In the genomic region with DNA sequence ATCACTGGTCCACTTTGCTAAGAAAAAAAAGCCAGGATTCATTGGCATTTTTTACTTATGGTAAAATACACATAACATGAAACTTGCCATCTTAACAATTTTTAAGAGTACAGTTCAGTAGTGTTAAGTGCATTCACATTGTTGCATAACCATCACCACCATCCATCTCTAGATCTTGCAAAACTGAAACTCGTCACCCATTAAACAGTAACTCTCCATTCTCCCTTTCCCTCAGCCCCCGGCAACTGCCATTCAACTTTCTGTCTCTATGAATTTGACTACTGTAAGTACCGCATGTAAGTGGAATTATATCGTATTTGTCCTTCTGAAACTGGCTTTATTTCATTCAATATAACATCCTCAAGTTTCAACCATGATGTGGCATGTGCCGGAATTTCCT, we compare ENCODE assay signal across 1 cellular context.
TF ChIP-seq lines count a peak whose summit lies in the region.

No MANE protein-coding gene starts in this region.

TF ChIP-seq in WTC11, 78 proteins besides CTCF, POLR2A, EP300 and RAD21 (continued from another document):
- TF ChIP-seq, protein P1, sequence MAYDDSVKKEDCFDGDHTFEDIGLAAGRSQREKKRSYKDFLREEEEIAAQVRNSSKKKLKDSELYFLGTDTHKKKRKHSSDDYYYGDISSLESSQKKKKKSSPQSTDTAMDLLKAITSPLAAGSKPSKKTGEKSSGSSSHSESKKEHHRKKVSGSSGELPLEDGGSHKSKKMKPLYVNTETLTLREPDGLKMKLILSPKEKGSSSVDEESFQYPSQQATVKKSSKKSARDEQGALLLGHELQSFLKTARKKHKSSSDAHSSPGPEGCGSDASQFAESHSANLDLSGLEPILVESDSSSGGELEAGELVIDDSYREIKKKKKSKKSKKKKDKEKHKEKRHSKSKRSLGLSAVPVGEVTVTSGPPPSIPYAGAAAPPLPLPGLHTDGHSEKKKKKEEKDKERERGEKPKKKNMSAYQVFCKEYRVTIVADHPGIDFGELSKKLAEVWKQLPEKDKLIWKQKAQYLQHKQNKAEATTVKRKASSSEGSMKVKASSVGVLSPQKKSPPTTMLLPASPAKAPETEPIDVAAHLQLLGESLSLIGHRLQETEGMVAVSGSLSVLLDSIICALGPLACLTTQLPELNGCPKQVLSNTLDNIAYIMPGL (CRISPR knock-in tag; IDR thresholded peaks at IDR 0.05) = no peak
- TF ChIP-seq, protein P2, sequence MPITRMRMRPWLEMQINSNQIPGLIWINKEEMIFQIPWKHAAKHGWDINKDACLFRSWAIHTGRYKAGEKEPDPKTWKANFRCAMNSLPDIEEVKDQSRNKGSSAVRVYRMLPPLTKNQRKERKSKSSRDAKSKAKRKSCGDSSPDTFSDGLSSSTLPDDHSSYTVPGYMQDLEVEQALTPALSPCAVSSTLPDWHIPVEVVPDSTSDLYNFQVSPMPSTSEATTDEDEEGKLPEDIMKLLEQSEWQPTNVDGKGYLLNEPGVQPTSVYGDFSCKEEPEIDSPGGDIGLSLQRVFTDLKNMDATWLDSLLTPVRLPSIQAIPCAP (CRISPR knock-in tag; IDR thresholded peaks at IDR 0.05) = no peak
- TF ChIP-seq ZNF396 (CRISPR knock-in tag; IDR thresholded peaks at IDR 0.05; ENCODE audit: borderline replicate concordance) (no peak), PRRX2 (CRISPR knock-in tag; IDR thresholded peaks at IDR 0.05) (no peak), RORB (CRISPR knock-in tag; IDR thresholded peaks at IDR 0.05) (no peak), ZNF423 (CRISPR knock-in tag; IDR thresholded peaks at IDR 0.05) (no peak), NR3C1 (CRISPR knock-in tag; conservative IDR thresholded peaks at IDR 0.05; ENCODE audit: low read depth) (no peak)
- TF ChIP-seq, protein P3, sequence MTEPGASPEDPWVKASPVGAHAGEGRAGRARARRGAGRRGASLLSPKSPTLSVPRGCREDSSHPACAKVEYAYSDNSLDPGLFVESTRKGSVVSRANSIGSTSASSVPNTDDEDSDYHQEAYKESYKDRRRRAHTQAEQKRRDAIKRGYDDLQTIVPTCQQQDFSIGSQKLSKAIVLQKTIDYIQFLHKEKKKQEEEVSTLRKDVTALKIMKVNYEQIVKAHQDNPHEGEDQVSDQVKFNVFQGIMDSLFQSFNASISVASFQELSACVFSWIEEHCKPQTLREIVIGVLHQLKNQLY (CRISPR knock-in tag; IDR thresholded peaks at IDR 0.05) = no peak
- TF ChIP-seq, protein P4, sequence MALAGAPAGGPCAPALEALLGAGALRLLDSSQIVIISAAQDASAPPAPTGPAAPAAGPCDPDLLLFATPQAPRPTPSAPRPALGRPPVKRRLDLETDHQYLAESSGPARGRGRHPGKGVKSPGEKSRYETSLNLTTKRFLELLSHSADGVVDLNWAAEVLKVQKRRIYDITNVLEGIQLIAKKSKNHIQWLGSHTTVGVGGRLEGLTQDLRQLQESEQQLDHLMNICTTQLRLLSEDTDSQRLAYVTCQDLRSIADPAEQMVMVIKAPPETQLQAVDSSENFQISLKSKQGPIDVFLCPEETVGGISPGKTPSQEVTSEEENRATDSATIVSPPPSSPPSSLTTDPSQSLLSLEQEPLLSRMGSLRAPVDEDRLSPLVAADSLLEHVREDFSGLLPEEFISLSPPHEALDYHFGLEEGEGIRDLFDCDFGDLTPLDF (CRISPR knock-in tag; IDR thresholded peaks at IDR 0.05) = no peak
